In the genomic region with DNA sequence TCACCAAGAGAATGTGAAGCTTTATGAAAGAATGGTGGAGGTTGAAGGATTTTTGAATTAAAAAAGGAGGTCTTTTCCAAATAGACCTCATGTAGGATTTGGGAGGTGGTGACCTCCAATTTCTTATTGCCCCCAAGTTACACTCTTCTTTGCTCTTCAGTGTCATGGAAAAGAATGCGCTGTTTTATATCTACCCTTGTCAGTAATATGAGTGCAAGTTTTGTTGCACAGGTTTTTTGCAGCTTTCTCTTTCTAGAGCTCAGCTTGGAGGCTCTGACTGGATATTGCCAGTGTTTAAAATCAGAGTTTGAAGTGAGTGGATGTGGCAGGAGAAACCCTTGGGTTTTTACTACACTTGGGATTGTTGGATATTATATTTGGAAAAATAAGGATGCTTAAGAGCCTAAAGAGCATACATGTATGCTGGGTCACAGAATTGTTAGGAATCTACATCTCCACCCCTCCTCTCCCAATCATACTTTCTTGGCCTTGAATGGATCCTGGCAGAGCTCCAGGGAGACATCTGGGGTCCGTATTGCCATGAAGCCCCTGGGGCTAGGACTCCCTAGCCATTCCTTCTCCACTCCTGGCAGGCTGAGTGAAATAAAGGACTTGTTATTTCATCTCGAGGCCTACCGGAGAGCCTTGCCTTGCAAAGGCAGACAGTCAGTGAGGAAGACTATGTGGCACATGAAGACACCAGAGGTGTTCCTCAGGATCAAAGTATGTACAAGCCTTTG, we compare ENCODE assay signal across 1 cellular context.
TF ChIP-seq lines count a peak whose summit lies in the region.

No MANE protein-coding gene starts in this region.

TF ChIP-seq in HepG2, 621 proteins besides CTCF, POLR2A, EP300 and RAD21 (continued from another document):
- TF ChIP-seq ZNF318 (CRISPR knock-in tag; IDR thresholded peaks at IDR 0.05) (no peak), CBX1 (IDR thresholded peaks at IDR 0.05; ENCODE audit: low read depth) (no peak), RERE (CRISPR knock-in tag; IDR thresholded peaks at IDR 0.05; ENCODE audit: low read depth) (no peak), MEIS2 (CRISPR knock-in tag; IDR thresholded peaks at IDR 0.05) (no peak), MAFK (conservative IDR thresholded peaks at IDR 0.05 in 1 of 2, IDR thresholded peaks at IDR 0.05 in 1 of 2; ENCODE audit: low read length in 2 of 2) (no peak), JUND (CRISPR knock-in tag; IDR thresholded peaks at IDR 0.05) (no peak)
